ENCODE assay signal across 17 cellular contexts in genomic region chr14:22414876-22415632, GRCh38.
"Had no signal": no experiment of that assay in that cellular context is flagged by ENCODE, and none has a peak within 500 bp of the region (broad histone marks: within the 10 kb centered on the region; RNA-seq: fewer than 3 reads in every experiment).

No MANE protein-coding gene starts in this region.

- H3K4me1 Mint-ChIP-seq: stimulated activated effector memory CD8-positive, alpha-beta T cell treated with anti-CD3 and anti-CD28 coated beads, Interleukin-12 subunit alpha, Interleukin-12 subunit beta, amount 100 ng/mL, for 72 hours had no signal

- H3K9me3 Mint-ChIP-seq: memory B cell; naive B cell; natural killer cell treated with Interleukin-12 subunit alpha and Interleukin-12 subunit beta and Interleukin-15 and Interleukin-18, amount 100 ng/mL, for 72 hours; stimulated activated effector memory CD8-positive, alpha-beta T cell treated with anti-CD3 and anti-CD28 coated beads, Interleukin-12 subunit alpha, Interleukin-12 subunit beta, amount 100 ng/mL, for 72 hours had no signal

- H3K4me1 ChIP-seq: prostate gland, stomach, thyroid gland had no signal

- H3K36me3 ChIP-seq: prostate gland, sigmoid colon, stomach, thyroid gland had no signal

- H3K27me3 Mint-ChIP-seq: natural killer cell treated with Interleukin-12 subunit alpha and Interleukin-12 subunit beta and Interleukin-15 and Interleukin-18, amount 100 ng/mL, for 72 hours had no signal

- H3K27ac Mint-ChIP-seq: memory B cell; naive B cell; stimulated activated effector memory CD8-positive, alpha-beta T cell treated with anti-CD3 and anti-CD28 coated beads, Interleukin-12 subunit alpha, Interleukin-12 subunit beta, amount 100 ng/mL, for 72 hours had no signal

- DNase-seq: dorsolateral prefrontal cortex; effector CD4-positive, alpha-beta T cell; mucosa of descending colon; naive B cell; right cardiac atrium; sigmoid colon; stimulated activated CD4-positive, alpha-beta T cell treated with anti-CD3 and anti-CD28 coated beads, Interleukin-2, amount 100 ng/mL, for 24 hours; stimulated activated CD4-positive, alpha-beta T cell treated with anti-CD3 and anti-CD28 coated beads, Interleukin-4, amount 100 ng/mL, for 24 hours; stimulated activated naive CD4-positive, alpha-beta T cell treated with Interleukin-2 at 50 U/mL for 16 hours; stomach; thyroid gland; trophoblast cell had no signal

- H3K9me3 ChIP-seq: mucosa of descending colon, prostate gland, sigmoid colon, stomach, thyroid gland had no signal

- H3K4me3 ChIP-seq: dorsolateral prefrontal cortex, lung, mucosa of descending colon, prostate gland, sigmoid colon, stomach, thyroid gland had no signal

- H3K36me3 Mint-ChIP-seq: memory B cell; naive B cell; natural killer cell treated with Interleukin-12 subunit alpha and Interleukin-12 subunit beta and Interleukin-15 and Interleukin-18, amount 100 ng/mL, for 72 hours; stimulated activated effector memory CD8-positive, alpha-beta T cell treated with anti-CD3 and anti-CD28 coated beads, Interleukin-12 subunit alpha, Interleukin-12 subunit beta, amount 100 ng/mL, for 72 hours had no signal

- H3K27me3 ChIP-seq: dorsolateral prefrontal cortex, sigmoid colon, stomach, thyroid gland had no signal

- H3K4me3 Mint-ChIP-seq: memory B cell; naive B cell; natural killer cell treated with Interleukin-12 subunit alpha and Interleukin-12 subunit beta and Interleukin-15 and Interleukin-18, amount 100 ng/mL, for 72 hours; stimulated activated effector memory CD8-positive, alpha-beta T cell treated with anti-CD3 and anti-CD28 coated beads, Interleukin-12 subunit alpha, Interleukin-12 subunit beta, amount 100 ng/mL, for 72 hours had no signal

- H3K27ac ChIP-seq: dorsolateral prefrontal cortex, prostate gland, sigmoid colon, stomach, thyroid gland had no signal
